20 cellular contexts compared by ENCODE assay signal in the genomic region with DNA sequence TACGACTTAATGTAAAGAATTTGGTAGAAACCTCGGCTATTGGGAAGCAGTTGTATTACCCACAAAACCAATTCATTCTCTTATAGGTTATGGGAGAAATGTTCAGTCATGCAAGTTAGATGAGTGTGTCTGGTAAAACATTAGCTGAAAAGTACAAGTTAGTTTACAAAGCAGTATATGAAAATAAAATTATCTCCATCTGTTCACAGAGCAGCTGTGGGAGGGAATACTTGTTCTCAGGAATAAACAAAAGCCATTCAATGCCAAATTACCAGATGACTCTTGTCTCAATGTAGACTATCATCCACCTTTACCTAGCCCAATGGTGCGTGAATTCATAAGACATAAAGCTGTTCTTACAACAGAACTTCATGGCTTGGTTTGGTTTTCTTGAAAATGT. TPM values are rescaled to one million over a fixed set of nuclear protein-coding genes. Genes with fewer than 3 reads are reported as not detected.
DNase-seq lines count a peak whose midpoint lies in the region; ATAC-seq, FAIRE-seq and TF ChIP-seq lines count a peak whose summit lies in the region.
"Had no signal": no experiment of that assay in that cellular context is flagged by ENCODE, and none has a peak within 500 bp of the region (broad histone marks: within the 10 kb centered on the region; RNA-seq: fewer than 3 reads in every experiment).

No MANE protein-coding gene starts in this region.

- no peaks in the 10 kb centered on the region for H3K79me1 ChIP-seq in mesenchymal stem cell (replicated peaks; ENCODE audit: low read length, poor library complexity, severe bottlenecking)

- no peaks in the 10 kb centered on the region for H3K9me3 ChIP-seq in mesenchymal stem cell (ENCODE audit: control insufficient read depth, low read length)
- H3K9me3 ChIP-seq: BLaER1 treated with 17β-estradiol and CSF1 and Interleukin-3, amounts not matched to agents 10 nM and 100 nM; Caco-2 had no signal

- peak; percentile 27 for FAIRE-seq in GM12892 (lab: Jason Lieb, UNC)

- no peak for TF ChIP-seq CTCF in VCaP (conservative IDR thresholded peaks at IDR 0.05)

- H3K4me3 ChIP-seq in mesenchymal stem cell (ENCODE audit: insufficient read depth in 1 of 2, low read depth in 1 of 2, low read length in 2 of 2) = no peak overlapping the region
- H3K4me3 ChIP-seq: BLaER1 treated with 17β-estradiol and CSF1 and Interleukin-3, amounts not matched to agents 10 nM and 100 nM; SK-N-MC had no signal

- no peaks in the 10 kb centered on the region for H3K27me3 ChIP-seq in mesenchymal stem cell (ENCODE audit: control insufficient read depth in 1 of 2, insufficient read depth in 1 of 2, low read length in 2 of 2)
- H3K27me3 ChIP-seq: BLaER1 treated with 17β-estradiol and CSF1 and Interleukin-3, amounts not matched to agents 10 nM and 100 nM had no signal

- no peak overlapping the region for H4K8ac ChIP-seq in mesenchymal stem cell (ENCODE audit: low read length)

- no peak overlapping the region for H2BK5ac ChIP-seq in mesenchymal stem cell (ENCODE audit: low read depth, low read length, poor library complexity, severe bottlenecking)

- no peak overlapping the region for H3K4me2 ChIP-seq in mesenchymal stem cell (ENCODE audit: low read length, poor library complexity, severe bottlenecking)
- H3K4me2 ChIP-seq: BLaER1 treated with 17β-estradiol and CSF1 and Interleukin-3, amounts not matched to agents 10 nM and 100 nM had no signal

- DNase-seq in ACHN (peak; percentile 4), GM12892 (ENCODE audit: insufficient read length) (no peak), mesenchymal stem cell (no peak), OCI-M2 (lab: John Stamatoyannopoulos, UW; ENCODE audit: unreplicated experiment) (no peak)
- DNase-seq in activated effector memory CD4-positive, alpha-beta T cell treated with anti-CD3 and anti-CD28 coated beads, Interleukin-2, amount 50 U/mL, for 16 hours = no peak
- DNase-seq: Caco-2; CD4-positive, alpha-beta memory T cell; DMS153; GDM1; H7; Kasumi-1; NCI-H1930; NCI-H524 treated with DMSO at 0.1 percent for 48 hours; SHP77 treated with DMSO at 0.1 percent for 48 hours; SW 1271 had no signal

- no peak overlapping the region for H3K14ac ChIP-seq in mesenchymal stem cell (ENCODE audit: low read length in 2 of 2)

- no peak overlapping the region for H3K18ac ChIP-seq in mesenchymal stem cell (ENCODE audit: low read depth in 1 of 2, low read length in 2 of 2)

- H3K23ac ChIP-seq in mesenchymal stem cell (ENCODE audit: low read length in 2 of 2) = no peak overlapping the region

- no peaks in the 10 kb centered on the region for H3K36me3 ChIP-seq in mesenchymal stem cell (ENCODE audit: control insufficient read depth in 1 of 2, insufficient read depth in 2 of 2, low read depth in 1 of 2, low read length in 2 of 2)
- H3K36me3 ChIP-seq: BLaER1 treated with 17β-estradiol and CSF1 and Interleukin-3, amounts not matched to agents 10 nM and 100 nM had no signal

- H2AFZ ChIP-seq in mesenchymal stem cell (ENCODE audit: low read depth, low read length) = no peak overlapping the region

- no peak overlapping the region for H4K91ac ChIP-seq in mesenchymal stem cell (ENCODE audit: low read length)

- H3K4me1 ChIP-seq in mesenchymal stem cell (ENCODE audit: control insufficient read depth, insufficient read depth, low read depth, low read length) = no peaks in the 10 kb centered on the region
- H3K4me1 ChIP-seq: Caco-2 had no signal

- in situ Hi-C loops in ACHN (cut with HindIII; ENCODE audit: low pct_ligation_motif_present, low pct_unique_long_range_greater_than_20kb, low sequenced_read_pairs) = no loop called here

- no peak for TF ChIP-seq POLR2A in GM12892 (IDR thresholded peaks at IDR 0.05; ENCODE audit: low read depth, low read length)

- H2BK15ac ChIP-seq in mesenchymal stem cell (ENCODE audit: low read depth, poor library complexity, severe bottlenecking) = no peak overlapping the region

- WGBS in mesenchymal stem cell = no CpG with 5 or more reads among the region's 3 CpGs

- H3K9ac ChIP-seq in mesenchymal stem cell (ENCODE audit: low read length) = no peak overlapping the region
- H3K9ac ChIP-seq: BLaER1 treated with 17β-estradiol and CSF1 and Interleukin-3, amounts not matched to agents 10 nM and 100 nM had no signal

- ATAC-seq in HG03196 (IDR thresholded peaks at IDR 0.05; ENCODE audit: unreplicated experiment) = no peak

- peak overlapping the region; percentile 10; the same call in 1 of the 2 replicates for H3K27ac ChIP-seq in VCaP
- peak overlapping the region; percentile 40 for H3K27ac ChIP-seq in mesenchymal stem cell (ENCODE audit: low read length, poor library complexity, severe bottlenecking)
- H3K27ac ChIP-seq: BLaER1 treated with 17β-estradiol and CSF1 and Interleukin-3, amounts not matched to agents 10 nM and 100 nM; RWPE1; SK-N-MC had no signal

- no peak overlapping the region for H2BK12ac ChIP-seq in mesenchymal stem cell (ENCODE audit: low read length in 2 of 2)

- no peak overlapping the region for H2AK5ac ChIP-seq in mesenchymal stem cell (ENCODE audit: low read length, severe bottlenecking)

- H2BK120ac ChIP-seq in mesenchymal stem cell (ENCODE audit: low read depth, low read length) = no peak overlapping the region

- H3K4ac ChIP-seq in mesenchymal stem cell (ENCODE audit: low read depth in 1 of 2, low read length in 2 of 2) = no peak overlapping the region

RNA-seq across cellular contexts. Expression of a gene that starts 28.6 kb away (rescaled TPM):
- 20.0 TPM for polyA plus RNA-seq in GM12892 (2012; ENCODE audit: missing spikeins)
- polyA plus RNA-seq in mesenchymal stem cell (2013, experiment 1 of 2) = not detected
- polyA plus RNA-seq in mesenchymal stem cell (2013, experiment 2 of 2) = not detected

RNA-seq across cellular contexts. Expression of a gene that starts 41.9 kb away (rescaled TPM):
- polyA plus RNA-seq in GM12892 (2012; ENCODE audit: missing spikeins) = 16.9 TPM
- 6.0 TPM for polyA plus RNA-seq in mesenchymal stem cell (2013, experiment 1 of 2)
- polyA plus RNA-seq in mesenchymal stem cell (2013, experiment 2 of 2) = 6.6 TPM
